Comparison of ENCODE assay signal across 1 cellular context in the genomic region with DNA sequence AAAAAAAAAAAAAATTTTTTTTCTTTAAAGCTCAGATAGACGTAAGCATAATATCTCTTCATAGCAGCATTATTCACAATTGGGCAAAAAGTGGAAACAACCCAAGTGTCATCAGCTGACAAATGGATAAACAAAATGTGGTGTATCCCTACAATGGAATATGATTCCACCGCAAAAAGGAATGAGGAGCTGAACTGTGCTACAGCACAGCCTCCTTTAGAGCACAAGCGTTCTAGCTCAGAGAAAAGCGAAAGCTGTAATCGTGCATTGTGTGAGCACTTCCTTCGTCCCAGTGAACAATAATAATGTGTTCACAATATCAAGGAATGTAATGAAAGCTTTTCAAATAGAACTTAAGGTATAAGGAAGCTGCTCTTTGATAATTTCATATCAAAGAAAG.
TF ChIP-seq lines count a peak whose summit lies in the region.

No MANE protein-coding gene starts in this region.

TF ChIP-seq in WTC11, 78 proteins besides CTCF, POLR2A, EP300 and RAD21 (continued from another document):
- TF ChIP-seq, protein P1, sequence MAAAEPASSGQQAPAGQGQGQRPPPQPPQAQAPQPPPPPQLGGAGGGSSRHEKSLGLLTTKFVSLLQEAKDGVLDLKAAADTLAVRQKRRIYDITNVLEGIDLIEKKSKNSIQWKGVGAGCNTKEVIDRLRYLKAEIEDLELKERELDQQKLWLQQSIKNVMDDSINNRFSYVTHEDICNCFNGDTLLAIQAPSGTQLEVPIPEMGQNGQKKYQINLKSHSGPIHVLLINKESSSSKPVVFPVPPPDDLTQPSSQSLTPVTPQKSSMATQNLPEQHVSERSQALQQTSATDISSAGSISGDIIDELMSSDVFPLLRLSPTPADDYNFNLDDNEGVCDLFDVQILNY (CRISPR knock-in tag; IDR thresholded peaks at IDR 0.05), result no peak
- no peak for TF ChIP-seq ZNF317 (CRISPR knock-in tag; IDR thresholded peaks at IDR 0.05; ENCODE audit: borderline replicate concordance, low read depth)
- TF ChIP-seq FOXK1 (CRISPR knock-in tag; IDR thresholded peaks at IDR 0.05), result no peak
- no peak for TF ChIP-seq SMAD3 (CRISPR knock-in tag; IDR thresholded peaks at IDR 0.05; ENCODE audit: borderline replicate concordance)
- TF ChIP-seq GABPB1 (CRISPR knock-in tag; IDR thresholded peaks at IDR 0.05), result no peak
- TF ChIP-seq IRF2 (CRISPR knock-in tag; IDR thresholded peaks at IDR 0.05; ENCODE audit: borderline replicate concordance, low read depth), result no peak
- no peak for TF ChIP-seq NR2C2 (CRISPR knock-in tag; IDR thresholded peaks at IDR 0.05)
- TF ChIP-seq OVOL2 (CRISPR knock-in tag; IDR thresholded peaks at IDR 0.05; ENCODE audit: borderline replicate concordance), result no peak
- no peak for TF ChIP-seq ZNF138 (CRISPR knock-in tag; conservative IDR thresholded peaks at IDR 0.05)
- TF ChIP-seq HMGA2 (CRISPR knock-in tag; IDR thresholded peaks at IDR 0.05), result no peak
- TF ChIP-seq TEAD4 (CRISPR knock-in tag; IDR thresholded peaks at IDR 0.05), result no peak
- TF ChIP-seq ZNF396 (CRISPR knock-in tag; IDR thresholded peaks at IDR 0.05; ENCODE audit: borderline replicate concordance), result no peak
- no peak for TF ChIP-seq RELA (CRISPR knock-in tag; IDR thresholded peaks at IDR 0.05; ENCODE audit: borderline replicate concordance)
- TF ChIP-seq, protein P2, sequence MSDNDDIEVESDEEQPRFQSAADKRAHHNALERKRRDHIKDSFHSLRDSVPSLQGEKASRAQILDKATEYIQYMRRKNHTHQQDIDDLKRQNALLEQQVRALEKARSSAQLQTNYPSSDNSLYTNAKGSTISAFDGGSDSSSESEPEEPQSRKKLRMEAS (CRISPR knock-in tag; IDR thresholded peaks at IDR 0.05), result no peak
- no peak for TF ChIP-seq ZBTB21 (CRISPR knock-in tag; IDR thresholded peaks at IDR 0.05; ENCODE audit: borderline replicate concordance)
- TF ChIP-seq CREB1 (CRISPR knock-in tag; IDR thresholded peaks at IDR 0.05), result no peak
- no peak for TF ChIP-seq NFYB (CRISPR knock-in tag; conservative IDR thresholded peaks at IDR 0.05; ENCODE audit: low read depth)
